In genomic region chr3:112619295-112619694, GRCh38 we compare ENCODE assay signal across 11 cellular contexts. TPM values are rescaled to one million over a fixed set of nuclear protein-coding genes. Genes with fewer than 3 reads are reported as not detected.
DNase-seq lines count a peak whose midpoint lies in the region; ATAC-seq, FAIRE-seq and TF ChIP-seq lines count a peak whose summit lies in the region.
"Had no signal": no experiment of that assay in that cellular context is flagged by ENCODE, and none has a peak within 500 bp of the region (broad histone marks: within the 10 kb centered on the region; RNA-seq: fewer than 3 reads in every experiment).

No MANE protein-coding gene starts in this region.

- H3K4me1 ChIP-seq in endothelial cell of umbilical vein (ENCODE audit: control insufficient read depth, extremely low read depth, insufficient read depth, low read length) (peaks cover 16% of the 10 kb centered on the region), adrenal gland (replicated peaks in 1 of 2) (no peaks in the 10 kb centered on the region), gastrocnemius medialis (no peaks in the 10 kb centered on the region)

- peak overlapping the region; percentile 15 for H3K27ac ChIP-seq in endothelial cell of umbilical vein (ENCODE audit: insufficient read depth, low read depth, low read length)
- H3K27ac ChIP-seq in adrenal gland = no peak overlapping the region
- no peak overlapping the region for H3K27ac ChIP-seq in gastrocnemius medialis

- H3K4me3 ChIP-seq in endothelial cell of umbilical vein (replicated peaks in 1 of 3; ENCODE audit: insufficient read depth in 1 of 3, low read depth in 1 of 3, low read length in 3 of 3) (no peak overlapping the region), adrenal gland (no peak overlapping the region), gastrocnemius medialis (no peak overlapping the region)

- in situ Hi-C loops in gastrocnemius medialis (cut with MboI; ENCODE audit: low sequenced_read_pairs in 4 of 4) = no loop called here

- H3K9me1 ChIP-seq in endothelial cell of umbilical vein (replicated peaks; ENCODE audit: control insufficient read depth, extremely low read depth, insufficient read depth, low read length) = no peaks in the 10 kb centered on the region

- no peaks in the 10 kb centered on the region for H3K36me3 Mint-ChIP-seq in activated CD8-positive, alpha-beta T cell treated with anti-CD3 and anti-CD28 coated beads for 36 hours (ENCODE audit: low read depth)
- H3K36me3 Mint-ChIP-seq: immature natural killer cell had no signal

- no peaks in the 10 kb centered on the region for H3K27me3 ChIP-seq in endothelial cell of umbilical vein (ENCODE audit: control insufficient read depth in 2 of 2, insufficient read depth in 2 of 2, low read length in 2 of 2)
- H3K27me3 ChIP-seq in adrenal gland = no peaks in the 10 kb centered on the region
- H3K27me3 ChIP-seq in gastrocnemius medialis = no peaks in the 10 kb centered on the region

- H3K9me3 ChIP-seq in endothelial cell of umbilical vein (replicated peaks; ENCODE audit: control insufficient read depth, insufficient read depth, low read length) (no peaks in the 10 kb centered on the region), adrenal gland (replicated peaks in 1 of 3) (no peaks in the 10 kb centered on the region), gastrocnemius medialis (no peaks in the 10 kb centered on the region)

- H3K27ac Mint-ChIP-seq in activated CD8-positive, alpha-beta T cell treated with anti-CD3 and anti-CD28 coated beads for 36 hours = no peak overlapping the region
- H3K27ac Mint-ChIP-seq: immature natural killer cell had no signal

- TF ChIP-seq CTCF in endothelial cell of umbilical vein (IDR thresholded peaks at IDR 0.05; ENCODE audit: extremely low read depth in 1 of 2, insufficient read depth in 1 of 2, low read depth in 1 of 2, low read length in 2 of 2) = no peak
- no peak for TF ChIP-seq CTCF in adrenal gland (IDR thresholded peaks at IDR 0.05)
- TF ChIP-seq CTCF in activated CD8-positive, alpha-beta T cell treated with anti-CD3 and anti-CD28 coated beads for 36 hours (IDR thresholded peaks at IDR 0.05) = no peak
- TF ChIP-seq CTCF in gastrocnemius medialis (IDR thresholded peaks at IDR 0.05 in 4 of 5, conservative IDR thresholded peaks at IDR 0.05 in 1 of 5) = no peak

- peak overlapping the region; percentile 17 for H2AFZ ChIP-seq in endothelial cell of umbilical vein (ENCODE audit: low read depth, low read length)

- peaks cover 8% of the 10 kb centered on the region for H3K27me3 Mint-ChIP-seq in activated CD8-positive, alpha-beta T cell treated with anti-CD3 and anti-CD28 coated beads for 36 hours

- no peaks in the 10 kb centered on the region for H3K79me2 ChIP-seq in endothelial cell of umbilical vein (ENCODE audit: control insufficient read depth, insufficient read depth, low read length)

- DNase-seq in endothelial cell of umbilical vein (ENCODE audit: low read depth, low spot score) (no peak), adrenal gland (no peak), gastrocnemius medialis (no peak), NCI-H774 (lab: John Stamatoyannopoulos, UW) (no peak)
- DNase-seq in activated CD8-positive, alpha-beta T cell treated with anti-CD3 and anti-CD28 coated beads for 36 hours = no peak
- DNase-seq: immature natural killer cell, nucleus accumbens had no signal

- no peaks in the 10 kb centered on the region for H3K9me3 Mint-ChIP-seq in activated CD8-positive, alpha-beta T cell treated with anti-CD3 and anti-CD28 coated beads for 36 hours
- H3K9me3 Mint-ChIP-seq: immature natural killer cell had no signal

- intact Hi-C loops in endothelial cell of umbilical vein (cut with micrococcal nuclease) = no loop called here
- intact Hi-C loops in adrenal gland (cut with DNase I) = no loop called here
- intact Hi-C loops in activated CD8-positive, alpha-beta T cell treated with anti-CD3 and anti-CD28 coated beads for 36 hours (cut with micrococcal nuclease) = no loop called here
- intact Hi-C loops in gastrocnemius medialis (cut with DNase I; ENCODE audit: low total_unique reads) = no loop called here

- H3K4me1 Mint-ChIP-seq in activated CD8-positive, alpha-beta T cell treated with anti-CD3 and anti-CD28 coated beads for 36 hours (ENCODE audit: low read depth) = no peaks in the 10 kb centered on the region
- H3K4me1 Mint-ChIP-seq: immature natural killer cell had no signal

- 75 to 79% (median 78%) methylated on average over 2 of the region's 2 CpGs for WGBS in adrenal gland, 4 donors

- peaks cover 0 to 8% of the 10 kb centered on the region in 2 experiments for H3K36me3 ChIP-seq in endothelial cell of umbilical vein (ENCODE audit: control insufficient read depth in 2 of 2, extremely low read depth in 1 of 2, insufficient read depth in 2 of 2, low read length in 2 of 2)
- no peaks in the 10 kb centered on the region for H3K36me3 ChIP-seq in adrenal gland (replicated peaks in 1 of 2)
- H3K36me3 ChIP-seq in gastrocnemius medialis = no peaks in the 10 kb centered on the region

- FAIRE-seq in endothelial cell of umbilical vein (lab: Jason Lieb, UNC) = peak; percentile 83
- FAIRE-seq: TTC549 had no signal

- no peaks in the 10 kb centered on the region for H4K20me1 ChIP-seq in endothelial cell of umbilical vein (replicated peaks; ENCODE audit: control insufficient read depth, extremely low read depth, insufficient read depth, low read length)

- no peak for TF ChIP-seq POLR2A in endothelial cell of umbilical vein (IDR thresholded peaks at IDR 0.05; ENCODE audit: low read depth, low read length)
- no peak for TF ChIP-seq POLR2A in adrenal gland (IDR thresholded peaks at IDR 0.05)
- TF ChIP-seq POLR2A in gastrocnemius medialis (IDR thresholded peaks at IDR 0.05) = no peak

- ATAC-seq in GM18867 (IDR thresholded peaks at IDR 0.05; ENCODE audit: unreplicated experiment) (peak; percentile 73), GM21825 (IDR thresholded peaks at IDR 0.05; ENCODE audit: unreplicated experiment) (peak; percentile 62), HG03442 (IDR thresholded peaks at IDR 0.05; ENCODE audit: unreplicated experiment) (peak; percentile 50), gastrocnemius medialis (no peak)
- ATAC-seq in activated CD8-positive, alpha-beta T cell treated with anti-CD3 and anti-CD28 coated beads for 36 hours = no peak

- dilution Hi-C loops in endothelial cell of umbilical vein (cut with MboI; ENCODE audit: extremely low pct_ligation_motif_present, low sequenced_read_pairs) = no loop called here

- H3K9ac ChIP-seq in endothelial cell of umbilical vein (replicated peaks; ENCODE audit: extremely low read depth, insufficient read depth, low read length) = no peak overlapping the region

- H3K4me2 ChIP-seq in endothelial cell of umbilical vein (ENCODE audit: insufficient read depth, low read length) = no peak overlapping the region

- no peak overlapping the region for H3K4me3 Mint-ChIP-seq in activated CD8-positive, alpha-beta T cell treated with anti-CD3 and anti-CD28 coated beads for 36 hours
- H3K4me3 Mint-ChIP-seq: immature natural killer cell had no signal

- POLR2A ChIA-PET in endothelial cell of umbilical vein (lab: Charles Lee) = no interaction called here
- POLR2A ChIA-PET in activated CD8-positive, alpha-beta T cell treated with anti-CD3 and anti-CD28 coated beads for 36 hours (lab: Charles Lee) = interaction anchor here (0.6 to 1.3 kb wide), 2 partner anchors 28 to 49 kb away, joined by 3 read pairs; no protein-coding TSS in a partner anchor

- BruUV-seq in endothelial cell of umbilical vein (replicated peaks; lab: Mats Ljungman, UMichigan) = no TSS peak

- CTCF ChIA-PET in endothelial cell of umbilical vein (lab: Charles Lee) = interaction anchor here (1.1 to 2.1 kb wide), 5 partner anchors 9 to 118 kb away, joined by 3 to 6 read pairs (median 4); no protein-coding TSS in a partner anchor
- CTCF ChIA-PET in activated CD8-positive, alpha-beta T cell treated with anti-CD3 and anti-CD28 coated beads for 36 hours (lab: Charles Lee) = no interaction called here

RNA-seq across cellular contexts. Expression of gene CCDC80, which starts 21.6 kb away (rescaled TPM):
- total RNA-seq in endothelial cell of umbilical vein = 59.3 and 77.2 TPM in 2 replicates
- polyA plus RNA-seq in endothelial cell of umbilical vein = 18.5 and 28.4 TPM in 2 replicates
- 30.5 and 33.6 TPM in 2 replicates for polyA plus RNA-seq in endothelial cell of umbilical vein (2011; cell fraction: cytosol; rRNA removed)
- 26.1 and 32.0 TPM in 2 replicates for polyA plus RNA-seq in endothelial cell of umbilical vein (2011; cell fraction: nucleus; rRNA removed)
- polyA plus RNA-seq in endothelial cell of umbilical vein (2012) = 60.7 and 70.8 TPM in 2 replicates
- polyA minus RNA-seq in endothelial cell of umbilical vein = 41.9 and 60.5 TPM in 2 replicates
- not detected for polyA minus RNA-seq in endothelial cell of umbilical vein (2011; cell fraction: cytosol; rRNA and poly(A)+ RNA removed)
- polyA minus RNA-seq in endothelial cell of umbilical vein (2011; cell fraction: nucleus; rRNA and poly(A)+ RNA removed) = 15.3 and 24.0 TPM in 2 replicates
- total RNA-seq in adrenal gland = 10 to 100 TPM in 7 of 8 donors, 1 to 10 TPM in 1; 5.7 to 65.3 (median 20.9) TPM
- 10 to 100 TPM; 12.4 to 24.6 (median 19.7) TPM for polyA plus RNA-seq in adrenal gland
- not detected for total RNA-seq in activated CD8-positive, alpha-beta T cell treated with anti-CD3 and anti-CD28 coated beads for 36 hours
- 10 to 100 TPM in 1 of 4 donors, 1 to 10 TPM in 2, under 1 TPM in 1; 0.63 to 13.5 (median 3.4) TPM for total RNA-seq in gastrocnemius medialis

RNA-seq across cellular contexts. Expression of gene SLC35A5, which starts 57.5 kb away (rescaled TPM):
- total RNA-seq in endothelial cell of umbilical vein = 25.1 and 25.6 TPM in 2 replicates
- 27.7 and 40.1 TPM in 2 replicates for polyA plus RNA-seq in endothelial cell of umbilical vein
- 19.3 and 19.5 TPM in 2 replicates for polyA plus RNA-seq in endothelial cell of umbilical vein (2011; cell fraction: cytosol; rRNA removed)
- 16.7 and 23.2 TPM in 2 replicates for polyA plus RNA-seq in endothelial cell of umbilical vein (2011; cell fraction: nucleus; rRNA removed)
- polyA plus RNA-seq in endothelial cell of umbilical vein (2012) = 21.0 and 23.6 TPM in 2 replicates
- polyA minus RNA-seq in endothelial cell of umbilical vein = 39.5 and 43.7 TPM in 2 replicates
- 17.6 TPM for polyA minus RNA-seq in endothelial cell of umbilical vein (2011; cell fraction: cytosol; rRNA and poly(A)+ RNA removed)
- 18.3 and 30.2 TPM in 2 replicates for polyA minus RNA-seq in endothelial cell of umbilical vein (2011; cell fraction: nucleus; rRNA and poly(A)+ RNA removed)
- total RNA-seq in adrenal gland = 10 to 100 TPM; 28.1 to 51.6 (median 39.6) TPM
- 10 to 100 TPM in 1 of 3 donors, 1 to 10 TPM in 2; 6.1 to 48.4 (median 8.0) TPM for polyA plus RNA-seq in adrenal gland
- total RNA-seq in activated CD8-positive, alpha-beta T cell treated with anti-CD3 and anti-CD28 coated beads for 36 hours = 10 to 100 TPM; 14.7 to 15.3 TPM
- total RNA-seq in gastrocnemius medialis = 10 to 100 TPM in 2 of 4 donors, 1 to 10 TPM in 2; 5.0 to 15.3 (median 9.5) TPM

RNA-seq across cellular contexts. Expression of gene ATG3, which starts 57.5 kb away (rescaled TPM):
- total RNA-seq in endothelial cell of umbilical vein (62.4 TPM in 2 replicates), adrenal gland (10 to 100 TPM; 56.1 to 73.6 (median 69.2) TPM), gastrocnemius medialis (10 to 100 TPM; 34.2 to 61.9 (median 50.7) TPM)
- polyA plus RNA-seq in endothelial cell of umbilical vein (33.0 and 36.0 TPM in 2 replicates), adrenal gland (100 to 1,000 TPM in 1 of 3 donors, 10 to 100 TPM in 2; 25.3 to 128 (median 26.6) TPM)
- polyA plus RNA-seq in endothelial cell of umbilical vein (2011; cell fraction: cytosol; rRNA removed) = 42.0 and 43.8 TPM in 2 replicates
- 26.8 and 32.7 TPM in 2 replicates for polyA plus RNA-seq in endothelial cell of umbilical vein (2011; cell fraction: nucleus; rRNA removed)
- polyA plus RNA-seq in endothelial cell of umbilical vein (2012) = 43.0 and 52.2 TPM in 2 replicates
- polyA minus RNA-seq in endothelial cell of umbilical vein = 21.7 and 23.2 TPM in 2 replicates
- polyA minus RNA-seq in endothelial cell of umbilical vein (2011; cell fraction: cytosol; rRNA and poly(A)+ RNA removed) = 47.1 TPM
- polyA minus RNA-seq in endothelial cell of umbilical vein (2011; cell fraction: nucleus; rRNA and poly(A)+ RNA removed) = 29.7 and 38.3 TPM in 2 replicates
- 10 to 100 TPM; 56.5 to 58.4 TPM for total RNA-seq in activated CD8-positive, alpha-beta T cell treated with anti-CD3 and anti-CD28 coated beads for 36 hours

Comparison
In these comparisons a context has a peak if more than half of its experiments do, and no peak if none do; other contexts are left out.
1. ATAC-seq: peak in GM18867 (single experiment), GM21825 (single experiment) and HG03442 (single experiment); none in activated CD8-positive, alpha-beta T cell treated with anti-CD3 and anti-CD28 coated beads for 36 hours (single experiment) and gastrocnemius medialis (0 of 2).